17 cellular contexts compared by ENCODE assay signal in the genomic region with DNA sequence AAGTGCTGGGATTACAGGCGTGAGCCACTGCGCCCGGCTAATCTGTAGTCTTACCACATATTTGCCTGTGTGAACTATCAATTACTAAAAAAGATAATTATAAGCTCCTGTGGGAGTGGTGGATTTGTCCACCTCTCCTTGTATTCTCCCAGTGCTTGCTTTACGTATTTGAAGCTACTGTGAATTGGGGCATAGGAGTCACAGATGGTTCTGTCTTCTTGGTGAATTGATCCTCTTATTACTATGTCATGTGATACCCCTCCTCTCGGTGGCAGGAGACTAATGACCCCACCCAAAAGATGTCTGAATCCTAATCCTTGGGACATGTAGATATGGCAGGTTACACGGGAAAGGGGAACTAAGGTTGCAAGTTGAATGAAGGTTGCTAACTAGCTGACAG. TPM values are rescaled to one million over a fixed set of nuclear protein-coding genes. Genes with fewer than 3 reads are reported as not detected.
DNase-seq lines count a peak whose midpoint lies in the region; ATAC-seq and TF ChIP-seq lines count a peak whose summit lies in the region.
"Had no signal": no experiment of that assay in that cellular context is flagged by ENCODE, and none has a peak within 500 bp of the region (broad histone marks: within the 10 kb centered on the region; RNA-seq: fewer than 3 reads in every experiment).

No MANE protein-coding gene starts in this region.

- POLR2A ChIA-PET in naive thymus-derived CD8-positive, alpha-beta T cell (lab: Charles Lee), result interaction anchor here (0.8 to 1.9 kb wide), 5 partner anchors 11 to 103 kb away, joined by 3 to 13 read pairs (median 5); a partner anchor contains a TSS

- H3K4me3 ChIP-seq in H7 (ENCODE audit: insufficient read depth, low read depth, low read length) (no peak overlapping the region), WERI-Rb-1 (ENCODE audit: low read depth, low read length) (no peak overlapping the region)
- H3K4me3 ChIP-seq: BLaER1 treated with 17β-estradiol and CSF1 and Interleukin-3, amounts not matched to agents 10 nM and 100 nM had no signal

- H3K9me3 ChIP-seq in WERI-Rb-1 (ENCODE audit: severe bottlenecking), result no peaks in the 10 kb centered on the region
- H3K9me3 ChIP-seq: BLaER1 treated with 17β-estradiol and CSF1 and Interleukin-3, amounts not matched to agents 10 nM and 100 nM; Caco-2 had no signal

- no peak for TF ChIP-seq CTCF in WERI-Rb-1 (IDR thresholded peaks at IDR 0.05; ENCODE audit: low read depth, low read length)

- H3K27me3 ChIP-seq in H7 (ENCODE audit: control insufficient read depth, insufficient read depth, low read length), result peaks cover 17% of the 10 kb centered on the region; the same call in 1 of the 2 replicates
- H3K27me3 ChIP-seq in WERI-Rb-1 (ENCODE audit: insufficient read depth, low read depth, severe bottlenecking), result no peaks in the 10 kb centered on the region
- H3K27me3 ChIP-seq: BLaER1 treated with 17β-estradiol and CSF1 and Interleukin-3, amounts not matched to agents 10 nM and 100 nM had no signal

- peak overlapping the region; percentile 74 for H3K27ac Mint-ChIP-seq in activated T-cell treated with anti-CD3 and anti-CD28 coated beads, Interleukin-2, amount 50 U/mL, for 24 hours
- peak overlapping the region in 8 of 10 donors; percentile 15 to 81 (median 66) for H3K27ac Mint-ChIP-seq in naive thymus-derived CD8-positive, alpha-beta T cell

- ATAC-seq in naive thymus-derived CD8-positive, alpha-beta T cell, result no peak
- no peak for ATAC-seq in GM21367 (IDR thresholded peaks at IDR 0.05; ENCODE audit: unreplicated experiment)
- ATAC-seq: HCT116, Panc1 had no signal

- no peaks in the 10 kb centered on the region for H3K9me3 Mint-ChIP-seq in activated T-cell treated with anti-CD3 and anti-CD28 coated beads, Interleukin-2, amount 50 U/mL, for 24 hours
- no peaks in the 10 kb centered on the region for H3K9me3 Mint-ChIP-seq in naive thymus-derived CD8-positive, alpha-beta T cell

- no peaks in the 10 kb centered on the region for H3K36me3 ChIP-seq in H7 (replicated peaks; ENCODE audit: control insufficient read depth, insufficient read depth, low read length)
- no peaks in the 10 kb centered on the region for H3K36me3 ChIP-seq in WERI-Rb-1

- H3K4me3 Mint-ChIP-seq in activated T-cell treated with anti-CD3 and anti-CD28 coated beads, Interleukin-2, amount 50 U/mL, for 24 hours, result no peak overlapping the region
- no peak overlapping the region for H3K4me3 Mint-ChIP-seq in naive thymus-derived CD8-positive, alpha-beta T cell

- H3K27ac ChIP-seq in WERI-Rb-1, result peak overlapping the region; percentile 16; the same call in 1 of the 2 replicates
- H3K27ac ChIP-seq: BLaER1 treated with 17β-estradiol and CSF1 and Interleukin-3, amounts not matched to agents 10 nM and 100 nM had no signal

- peaks cover 86% of the 10 kb centered on the region for H3K36me3 Mint-ChIP-seq in activated T-cell treated with anti-CD3 and anti-CD28 coated beads, Interleukin-2, amount 50 U/mL, for 24 hours (ENCODE audit: low read depth)
- H3K36me3 Mint-ChIP-seq in naive thymus-derived CD8-positive, alpha-beta T cell, result peaks cover 3 to 80% (median 18%) of the 10 kb centered on the region in 3 donors

- no peak for DNase-seq in activated T-cell treated with anti-CD3 and anti-CD28 coated beads, Interleukin-2, amount 50 U/mL, for 24 hours
- no peak for DNase-seq in activated T-cell treated with anti-CD3 and anti-CD28 coated beads, Interleukin-2, amount 50 U/mL, for 48 hours
- DNase-seq in H7 (peak; percentile 21), WERI-Rb-1 (peak; percentile 82), amniotic stem cell (lab: John Stamatoyannopoulos, UW) (no peak)
- no peak for DNase-seq in naive thymus-derived CD8-positive, alpha-beta T cell
- no peak for DNase-seq in stimulated activated naive CD4-positive, alpha-beta T cell (lab: John Stamatoyannopoulos, UW)
- DNase-seq: Caco-2, DMS53, NCI-H1417 treated with DMSO at 0.1 percent for 48 hours, NCI-H1930, NCI-H446 treated with DMSO at 0.1 percent for 48 hours, NCI-H774 had no signal

- H3K27me3 Mint-ChIP-seq in activated T-cell treated with anti-CD3 and anti-CD28 coated beads, Interleukin-2, amount 50 U/mL, for 24 hours, result no peaks in the 10 kb centered on the region
- H3K27me3 Mint-ChIP-seq in naive thymus-derived CD8-positive, alpha-beta T cell, result no peaks in the 10 kb centered on the region

- peaks cover 15% of the 10 kb centered on the region for H3K4me1 Mint-ChIP-seq in activated T-cell treated with anti-CD3 and anti-CD28 coated beads, Interleukin-2, amount 50 U/mL, for 24 hours (ENCODE audit: low read depth)
- peaks cover 9 to 20% (median 15%) of the 10 kb centered on the region in 4 donors for H3K4me1 Mint-ChIP-seq in naive thymus-derived CD8-positive, alpha-beta T cell

RNA-seq across cellular contexts. Expression of a gene that starts 11.8 kb away (rescaled TPM):
- not detected in 2 replicates for total RNA-seq in H7 (2014; rRNA removed; shearing (Covaris generic))
- total RNA-seq in naive thymus-derived CD8-positive, alpha-beta T cell, result 10 to 100 TPM; 36.3 to 41.4 TPM
- polyA plus RNA-seq in naive thymus-derived CD8-positive, alpha-beta T cell, result 10 to 100 TPM in 1 of 3 donors, 1 to 10 TPM in 2; 9.4 to 37.2 (median 9.7) TPM
- total RNA-seq: Caco-2 had no signal

RNA-seq across cellular contexts. Expression of a gene that starts 32.5 kb away (rescaled TPM):
- 99.0 and 111 TPM in 2 replicates for total RNA-seq in H7 (2014; rRNA removed; shearing (Covaris generic))
- total RNA-seq in naive thymus-derived CD8-positive, alpha-beta T cell, result 10 to 100 TPM; 11.0 to 12.4 TPM
- 10 to 100 TPM in 2 of 3 donors, 1 to 10 TPM in 1; 8.2 to 12.0 (median 11.3) TPM for polyA plus RNA-seq in naive thymus-derived CD8-positive, alpha-beta T cell

Comparison
In these comparisons a context has a peak if more than half of its experiments do, and no peak if none do; other contexts are left out.
1. DNase-seq: peak in H7 (single experiment) and WERI-Rb-1 (single experiment); none in activated T-cell treated with anti-CD3 and anti-CD28 coated beads, Interleukin-2, amount 50 U/mL, for 24 hours (single experiment), activated T-cell treated with anti-CD3 and anti-CD28 coated beads, Interleukin-2, amount 50 U/mL, for 48 hours (0 of 2), naive thymus-derived CD8-positive, alpha-beta T cell (0 of 10), amniotic stem cell (single experiment) and stimulated activated naive CD4-positive, alpha-beta T cell (0 of 6).
2. RNA of a gene that starts 11.8 kb away (total RNA-seq): 36.3 to 41.4 TPM in naive thymus-derived CD8-positive, alpha-beta T cell; not detected in H7; every median in the first group is over 10 times any median in the second.